ENCODE assay signal across 8 cellular contexts in the genomic region with DNA sequence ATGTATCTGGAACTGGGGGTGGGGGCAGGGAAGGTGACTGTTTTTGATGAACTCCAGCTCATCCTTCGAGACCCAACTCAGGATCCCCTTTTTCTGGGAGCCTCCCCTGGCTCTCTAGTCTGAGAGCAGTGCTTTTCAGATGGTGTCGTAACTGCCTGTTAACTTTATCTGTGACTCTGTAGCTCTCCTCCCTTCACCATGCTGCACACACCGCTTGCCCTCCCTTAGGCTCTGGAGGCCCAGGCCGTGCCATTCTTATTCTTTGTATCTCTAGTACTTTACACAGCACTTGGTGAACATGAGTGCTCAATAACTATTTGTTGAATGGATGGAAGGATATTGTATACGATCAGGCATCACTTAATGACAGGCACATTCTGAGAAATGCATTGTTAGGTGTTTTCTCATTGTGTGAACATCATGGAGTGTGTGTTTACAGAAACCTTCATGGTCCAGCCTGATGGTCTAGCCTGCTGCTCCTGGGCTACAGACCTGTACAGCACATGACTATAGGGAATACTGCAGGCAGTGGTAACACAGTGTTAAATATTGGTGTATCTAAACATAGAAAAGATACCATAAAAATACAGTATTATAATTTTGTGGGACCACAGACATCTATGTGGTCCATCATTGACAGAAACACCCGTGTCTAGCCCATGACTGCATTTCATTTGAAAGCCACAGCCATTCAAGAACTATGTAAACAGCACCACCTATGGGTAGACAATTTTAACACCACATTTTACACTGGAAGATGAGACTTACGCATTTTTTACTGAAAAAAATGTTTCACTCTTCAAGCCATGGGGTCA.
DNase-seq lines count a peak whose midpoint lies in the region; ATAC-seq, FAIRE-seq and TF ChIP-seq lines count a peak whose summit lies in the region.

No MANE protein-coding gene starts in this region.

- intact Hi-C loops in ascending aorta (cut with DNase I), result loop anchor here (1.0 to 5.0 kb wide), 4 partner anchors 92 to 368 kb away; a partner anchor contains a TSS

- no peaks in the 10 kb centered on the region for H3K27me3 ChIP-seq in ascending aorta
- no peaks in the 10 kb centered on the region for H3K27me3 ChIP-seq in right atrium auricular region
- H3K27me3 ChIP-seq in small intestine (ENCODE audit: control insufficient read depth in 2 of 2, insufficient read depth in 2 of 2, low read length in 2 of 2), result no peaks in the 10 kb centered on the region

- no peak for FAIRE-seq in small intestine (lab: Jason Lieb, UNC)

- DNase-seq in stimulated activated CD4-positive, alpha-beta T cell treated with anti-CD3 and anti-CD28 coated beads, Interleukin-12 subunit alpha, Interleukin-12 subunit beta, amount 100 ng/mL, for 48 hours (ENCODE audit: low read depth in 2 of 3, low spot score in 1 of 3), result peak in 2 of 3 donors; percentile 3 to 50
- DNase-seq in stimulated activated CD4-positive, alpha-beta T cell treated with anti-CD3 and anti-CD28 coated beads, Interleukin-2, amount 100 ng/mL, for 48 hours, result no peak
- DNase-seq in NCI-H2227 treated with DMSO at 0.1 percent for 48 hours (lab: John Stamatoyannopoulos, UW), result peak; percentile 59
- DNase-seq in ascending aorta (ENCODE audit: low spot score in 2 of 2), result no peak
- DNase-seq in right atrium auricular region (ENCODE audit: low spot score), result no peak
- DNase-seq in small intestine, result peak; percentile 61

- no peak overlapping the region for H3K27ac ChIP-seq in ascending aorta
- H3K27ac ChIP-seq in right atrium auricular region, result no peak overlapping the region
- H3K27ac ChIP-seq in small intestine (ENCODE audit: low read depth in 1 of 2, low read length in 1 of 2), result no peak overlapping the region

- no peak overlapping the region for H3K4me3 ChIP-seq in ascending aorta
- H3K4me3 ChIP-seq in right atrium auricular region, result no peak overlapping the region
- H3K4me3 ChIP-seq in small intestine (ENCODE audit: low read depth in 1 of 2, low read length in 2 of 2), result no peak overlapping the region

- 42 to 53% (median 42%) methylated on average over 7 of the region's 7 CpGs for WGBS in small intestine, 3 donors

- peaks cover 0 to 4% of the 10 kb centered on the region in 2 donors for H3K4me1 ChIP-seq in ascending aorta
- peaks cover 0 to 5% of the 10 kb centered on the region in 2 donors for H3K4me1 ChIP-seq in right atrium auricular region
- no peaks in the 10 kb centered on the region for H3K4me1 ChIP-seq in small intestine (ENCODE audit: control insufficient read depth in 2 of 2, insufficient read depth in 1 of 2, low read depth in 1 of 2, low read length in 1 of 2)

- H3K36me3 ChIP-seq in ascending aorta (no peaks in the 10 kb centered on the region), right atrium auricular region (no peaks in the 10 kb centered on the region), small intestine (ENCODE audit: control insufficient read depth in 2 of 2, insufficient read depth in 2 of 2, low read length in 2 of 2) (no peaks in the 10 kb centered on the region)

- ATAC-seq in HG02852 (IDR thresholded peaks at IDR 0.05; ENCODE audit: unreplicated experiment) (peak; percentile 51), HG03521 (IDR thresholded peaks at IDR 0.05; ENCODE audit: unreplicated experiment) (no peak)

- H3K9me3 ChIP-seq in ascending aorta (no peaks in the 10 kb centered on the region), right atrium auricular region (no peaks in the 10 kb centered on the region), small intestine (ENCODE audit: control insufficient read depth, low read depth) (no peaks in the 10 kb centered on the region)

- TF ChIP-seq CTCF in ascending aorta (IDR thresholded peaks at IDR 0.05), result peak; percentile 44 to 76 (median 63)
- TF ChIP-seq CTCF in right atrium auricular region (IDR thresholded peaks at IDR 0.05), result peak; percentile 51 to 85

Comparison
In these comparisons a context has a peak if more than half of its experiments do, and no peak if none do; other contexts are left out.
1. DNase-seq: peak in stimulated activated CD4-positive, alpha-beta T cell treated with anti-CD3 and anti-CD28 coated beads, Interleukin-12 subunit alpha, Interleukin-12 subunit beta, amount 100 ng/mL, for 48 hours (2 of 3), NCI-H2227 treated with DMSO at 0.1 percent for 48 hours (single experiment) and small intestine (single experiment); none in stimulated activated CD4-positive, alpha-beta T cell treated with anti-CD3 and anti-CD28 coated beads, Interleukin-2, amount 100 ng/mL, for 48 hours (0 of 2), ascending aorta (0 of 2) and right atrium auricular region (single experiment).